ENCODE assay signal across 11 cellular contexts in genomic region chr5:159764283-159764927, GRCh38.
DNase-seq lines count a peak whose midpoint lies in the region; ATAC-seq, FAIRE-seq and TF ChIP-seq lines count a peak whose summit lies in the region.
"Had no signal": no experiment of that assay in that cellular context is flagged by ENCODE, and none has a peak within 500 bp of the region (broad histone marks: within the 10 kb centered on the region; RNA-seq: fewer than 3 reads in every experiment).

No MANE protein-coding gene starts in this region.

- H3K36me3 Mint-ChIP-seq in MCF 10A (ENCODE audit: insufficient read depth, unreplicated experiment): no peaks in the 10 kb centered on the region
- H3K36me3 Mint-ChIP-seq in stimulated activated naive B cell treated with anti-CD40 and anti-IgM and Interleukin-4, amounts not matched to agents 10 μg/mL and 1 μg/mL and 100 μg/mL, for 72 hours: peaks cover 0 to 5% of the 10 kb centered on the region in 2 donors
- H3K36me3 Mint-ChIP-seq: CD4-positive, CD25-positive, alpha-beta regulatory T cell; memory B cell had no signal

- H3K9ac ChIP-seq in mammary epithelial cell (ENCODE audit: insufficient read depth, low read length): no peak overlapping the region

- POLR2A ChIA-PET in MCF 10A (lab: Yijun Ruan, JAX): no interaction called here

- no peaks in the 10 kb centered on the region for H3K4me1 ChIP-seq in mammary epithelial cell (ENCODE audit: insufficient read depth, low read length)
- no peaks in the 10 kb centered on the region for H3K4me1 ChIP-seq in gastroesophageal sphincter
- H3K4me1 ChIP-seq in upper lobe of left lung: peaks cover 0 to 5% (median 3%) of the 10 kb centered on the region in 4 donors
- no peaks in the 10 kb centered on the region for H3K4me1 ChIP-seq in pancreas
- H3K4me1 ChIP-seq: breast epithelium had no signal

- H3K4me1 Mint-ChIP-seq in MCF 10A (ENCODE audit: insufficient read depth, unreplicated experiment): peaks cover 8% of the 10 kb centered on the region
- H3K4me1 Mint-ChIP-seq in stimulated activated naive B cell treated with anti-CD40 and anti-IgM and Interleukin-4, amounts not matched to agents 10 μg/mL and 1 μg/mL and 100 μg/mL, for 72 hours: peaks cover 15 to 28% of the 10 kb centered on the region in 2 donors

- TF ChIP-seq POLR2A in gastroesophageal sphincter (IDR thresholded peaks at IDR 0.05): no peak
- no peak for TF ChIP-seq POLR2A in upper lobe of left lung (IDR thresholded peaks at IDR 0.05)

- no peak for TF ChIP-seq EP300 in gastroesophageal sphincter (IDR thresholded peaks at IDR 0.05)
- no peak for TF ChIP-seq EP300 in upper lobe of left lung (IDR thresholded peaks at IDR 0.05)

- intact Hi-C loops in MCF 10A (cut with micrococcal nuclease): no loop called here
- intact Hi-C loops in mammary epithelial cell (cut with micrococcal nuclease): no loop called here
- intact Hi-C loops in pancreas (cut with DNase I): no loop called here

- no peak overlapping the region for H3K4me2 ChIP-seq in mammary epithelial cell (ENCODE audit: insufficient read depth, low read depth, low read length)

- CTCF ChIA-PET in MCF 10A (lab: Yijun Ruan, JAX): interaction anchor here (0.6 to 1.3 kb wide), 2 partner anchors 9 to 15 kb away, joined by 3 to 4 read pairs; no protein-coding TSS in a partner anchor
- CTCF ChIA-PET in mammary epithelial cell (lab: Charles Lee; ENCODE audit: low non-redundant PET): no interaction called here

- H3K27me3 ChIP-seq in mammary epithelial cell (ENCODE audit: insufficient read depth, low read length): no peaks in the 10 kb centered on the region
- peaks cover 6% of the 10 kb centered on the region for H3K27me3 ChIP-seq in gastroesophageal sphincter
- no peaks in the 10 kb centered on the region for H3K27me3 ChIP-seq in upper lobe of left lung
- H3K27me3 ChIP-seq in pancreas: no peaks in the 10 kb centered on the region
- H3K27me3 ChIP-seq: breast epithelium had no signal

- ATAC-seq in gastroesophageal sphincter: peak; percentile 74
- ATAC-seq in upper lobe of left lung (ENCODE audit: low FRiP score in 2 of 2): peak; percentile 31 to 37
- ATAC-seq in HG03442 (IDR thresholded peaks at IDR 0.05; ENCODE audit: unreplicated experiment): no peak
- ATAC-seq in pancreas: no peak
- ATAC-seq in stimulated activated naive B cell treated with anti-CD40 and anti-IgM and Interleukin-4, amounts not matched to agents 10 μg/mL and 1 μg/mL and 100 μg/mL, for 72 hours (replicated peaks): no peak

- H3K27ac ChIP-seq in mammary epithelial cell (ENCODE audit: insufficient read depth, low read depth, low read length): no peak overlapping the region
- no peak overlapping the region for H3K27ac ChIP-seq in gastroesophageal sphincter
- peak overlapping the region in 2 of 4 donors; percentile 7 to 42 for H3K27ac ChIP-seq in upper lobe of left lung
- no peak overlapping the region for H3K27ac ChIP-seq in pancreas
- H3K27ac ChIP-seq: breast epithelium had no signal

- no TSS peak for BruUV-seq in MCF 10A (replicated peaks; lab: Mats Ljungman, UMichigan)
- BruUV-seq in mammary epithelial cell (replicated peaks; lab: Mats Ljungman, UMichigan): no TSS peak

- H2AFZ ChIP-seq in mammary epithelial cell (ENCODE audit: low read depth, low read length): no peak overlapping the region

- H4K20me1 ChIP-seq in mammary epithelial cell (ENCODE audit: insufficient read depth, low read length): no peaks in the 10 kb centered on the region

- TF ChIP-seq CTCF in MCF 10A (IDR thresholded peaks at IDR 0.05; ENCODE audit: unreplicated experiment) (no peak), mammary epithelial cell (conservative IDR thresholded peaks at IDR 0.05 in 1 of 2, IDR thresholded peaks at IDR 0.05 in 1 of 2; ENCODE audit: extremely low read depth in 1 of 2, insufficient read depth in 1 of 2, low read depth in 1 of 2, low read length in 2 of 2) (no peak), gastroesophageal sphincter (IDR thresholded peaks at IDR 0.05) (no peak), upper lobe of left lung (IDR thresholded peaks at IDR 0.05) (no peak), pancreas (IDR thresholded peaks at IDR 0.05) (no peak)

- DNase-seq in MCF 10A (ENCODE audit: unreplicated experiment) (peak; percentile 36), mammary epithelial cell (no peak), T1000 (lab: John Stamatoyannopoulos, UW) (peak; percentile 45), upper lobe of left lung (no peak), pancreas (no peak)
- no peak for DNase-seq in stimulated activated naive B cell treated with anti-CD40 and anti-IgM and Interleukin-4, amounts not matched to agents 10 μg/mL and 1 μg/mL and 100 μg/mL, for 72 hours
- DNase-seq: CD4-positive, CD25-positive, alpha-beta regulatory T cell had no signal

- no peak overlapping the region for H3K4me3 Mint-ChIP-seq in MCF 10A (ENCODE audit: unreplicated experiment)
- no peak overlapping the region for H3K4me3 Mint-ChIP-seq in stimulated activated naive B cell treated with anti-CD40 and anti-IgM and Interleukin-4, amounts not matched to agents 10 μg/mL and 1 μg/mL and 100 μg/mL, for 72 hours
- H3K4me3 Mint-ChIP-seq: CD4-positive, CD25-positive, alpha-beta regulatory T cell; memory B cell had no signal

- no peaks in the 10 kb centered on the region for H3K27me3 Mint-ChIP-seq in MCF 10A (ENCODE audit: insufficient read depth, unreplicated experiment)
- peaks cover 11 to 25% of the 10 kb centered on the region in 2 donors for H3K27me3 Mint-ChIP-seq in stimulated activated naive B cell treated with anti-CD40 and anti-IgM and Interleukin-4, amounts not matched to agents 10 μg/mL and 1 μg/mL and 100 μg/mL, for 72 hours
- H3K27me3 Mint-ChIP-seq: CD4-positive, CD25-positive, alpha-beta regulatory T cell had no signal

- FAIRE-seq in pancreas (lab: Jason Lieb, UNC): no peak

- dilution Hi-C loops in mammary epithelial cell (cut with HindIII; ENCODE audit: low sequenced_read_pairs): no loop called here

- no peaks in the 10 kb centered on the region for H3K36me3 ChIP-seq in mammary epithelial cell (ENCODE audit: insufficient read depth, low read length)
- no peaks in the 10 kb centered on the region for H3K36me3 ChIP-seq in gastroesophageal sphincter
- H3K36me3 ChIP-seq in upper lobe of left lung: no peaks in the 10 kb centered on the region
- H3K36me3 ChIP-seq in pancreas: no peaks in the 10 kb centered on the region
- H3K36me3 ChIP-seq: breast epithelium had no signal

- WGBS in mammary epithelial cell (ENCODE audit: low coverage, missing lambda C conversion rate): 58% methylated on average over 6 of the region's 6 CpGs
- 14 to 50% methylated on average over 6 of the region's 6 CpGs for WGBS in gastroesophageal sphincter (ENCODE audit: low coverage in 1 of 2), 2 donors
- 38 to 39% methylated on average over 6 of the region's 6 CpGs for WGBS in upper lobe of left lung, 2 donors
- WGBS in pancreas, 2 donors: 36 to 46% methylated on average over 6 of the region's 6 CpGs

- no peaks in the 10 kb centered on the region for H3K79me2 ChIP-seq in mammary epithelial cell (ENCODE audit: insufficient read depth, low read length)

- H3K9me3 ChIP-seq in mammary epithelial cell (replicated peaks; ENCODE audit: insufficient read depth, low read length): no peaks in the 10 kb centered on the region
- no peaks in the 10 kb centered on the region for H3K9me3 ChIP-seq in gastroesophageal sphincter
- H3K9me3 ChIP-seq in upper lobe of left lung: no peaks in the 10 kb centered on the region
- no peaks in the 10 kb centered on the region for H3K9me3 ChIP-seq in pancreas
- H3K9me3 ChIP-seq: breast epithelium had no signal

- H3K9me3 Mint-ChIP-seq in MCF 10A (ENCODE audit: unreplicated experiment): no peaks in the 10 kb centered on the region
- peaks cover 0 to 2% of the 10 kb centered on the region in 2 donors for H3K9me3 Mint-ChIP-seq in stimulated activated naive B cell treated with anti-CD40 and anti-IgM and Interleukin-4, amounts not matched to agents 10 μg/mL and 1 μg/mL and 100 μg/mL, for 72 hours
- H3K9me3 Mint-ChIP-seq: memory B cell had no signal

- in situ Hi-C loops in mammary epithelial cell (cut with MboI; ENCODE audit: low sequenced_read_pairs in 2 of 2): no loop called here

- H3K4me3 ChIP-seq in mammary epithelial cell (replicated peaks in 1 of 3; ENCODE audit: insufficient read depth in 1 of 3, low read depth in 2 of 3, low read length in 3 of 3) (no peak overlapping the region), gastroesophageal sphincter (no peak overlapping the region), upper lobe of left lung (no peak overlapping the region), pancreas (no peak overlapping the region)
- H3K4me3 ChIP-seq: breast epithelium had no signal

- no peak overlapping the region for H3K27ac Mint-ChIP-seq in MCF 10A (ENCODE audit: low read depth, unreplicated experiment)
- H3K27ac Mint-ChIP-seq in stimulated activated naive B cell treated with anti-CD40 and anti-IgM and Interleukin-4, amounts not matched to agents 10 μg/mL and 1 μg/mL and 100 μg/mL, for 72 hours: no peak overlapping the region
- H3K27ac Mint-ChIP-seq: CD4-positive, CD25-positive, alpha-beta regulatory T cell; memory B cell had no signal

Comparison
In these comparisons a context has a peak if more than half of its experiments do, and no peak if none do; other contexts are left out.
1. DNase-seq: peak in MCF 10A (single experiment) and T1000 (single experiment); none in mammary epithelial cell (single experiment), upper lobe of left lung (0 of 2), pancreas (0 of 6) and stimulated activated naive B cell treated with anti-CD40 and anti-IgM and Interleukin-4, amounts not matched to agents 10 μg/mL and 1 μg/mL and 100 μg/mL, for 72 hours (single experiment).
2. ATAC-seq: peak in gastroesophageal sphincter (single experiment) and upper lobe of left lung (2 of 2); none in HG03442 (single experiment), pancreas (0 of 4) and stimulated activated naive B cell treated with anti-CD40 and anti-IgM and Interleukin-4, amounts not matched to agents 10 μg/mL and 1 μg/mL and 100 μg/mL, for 72 hours (0 of 2).